In the genomic region with DNA sequence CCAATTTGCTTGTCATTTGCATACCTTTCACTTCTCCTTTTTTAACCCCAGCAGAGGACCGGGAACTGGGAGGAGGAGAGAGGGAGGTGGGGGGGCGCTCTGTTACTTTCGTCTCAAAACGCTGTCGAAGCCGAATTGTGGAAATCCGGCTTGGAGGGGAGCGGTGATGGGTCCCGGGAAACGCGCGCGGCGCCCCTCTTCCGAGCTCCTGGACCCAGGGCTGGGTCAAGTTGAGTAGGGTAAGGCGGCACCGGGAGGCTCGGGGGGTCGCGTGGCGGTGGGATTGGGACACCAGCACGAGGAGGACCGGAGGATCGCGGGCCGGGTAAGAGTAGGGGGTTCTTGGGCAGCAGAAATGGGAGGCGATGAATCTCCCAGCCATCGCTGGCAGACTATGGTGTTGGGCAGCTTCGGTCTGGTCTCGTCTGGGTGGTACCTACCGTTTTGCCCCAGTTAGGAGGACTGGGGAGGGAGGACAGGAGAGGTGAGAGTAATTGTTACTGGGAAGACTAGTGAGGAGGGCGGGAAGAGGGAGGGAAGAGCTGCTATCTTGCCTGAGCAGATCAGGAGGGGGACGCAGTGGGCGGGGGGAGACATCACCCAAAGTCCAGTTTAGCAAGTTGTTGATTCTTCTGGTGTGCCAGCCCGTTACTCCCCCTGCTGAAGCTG, we compare ENCODE assay signal across 8 cellular contexts. TPM values are rescaled to one million over a fixed set of nuclear protein-coding genes. Genes with fewer than 3 reads are reported as not detected.
DNase-seq lines count a peak whose midpoint lies in the region; ATAC-seq, FAIRE-seq and TF ChIP-seq lines count a peak whose summit lies in the region.

No MANE protein-coding gene starts in this region.

- DNase-seq in GM12865 (ENCODE audit: low read depth) (peak; percentile 24), NCI-H1105 (lab: John Stamatoyannopoulos, UW) (peak; percentile 53), bronchial epithelial cell (ENCODE audit: low read depth) (no peak), 8988T (no peak)

- H3K36me3 ChIP-seq in bronchial epithelial cell (ENCODE audit: control insufficient read depth, insufficient read depth, low read length) (no peaks in the 10 kb centered on the region), liver (ENCODE audit: control insufficient read depth in 4 of 4, insufficient read depth in 3 of 4, low read depth in 1 of 4, low read length in 3 of 4) (peaks cover 0 to 3% (median 0%) of the 10 kb centered on the region in 4 donors), thymus (ENCODE audit: control insufficient read depth, insufficient read depth) (no peaks in the 10 kb centered on the region)

- H3K27me3 ChIP-seq in bronchial epithelial cell (ENCODE audit: control insufficient read depth, insufficient read depth, low read length) (peaks cover 35% of the 10 kb centered on the region), liver (ENCODE audit: control insufficient read depth in 4 of 4, insufficient read depth in 4 of 4, low read length in 3 of 4) (no peaks in the 10 kb centered on the region), thymus (ENCODE audit: control insufficient read depth, insufficient read depth) (peaks cover 59% of the 10 kb centered on the region)

- 2% methylated on average over 35 of the region's 35 CpGs for WGBS in liver
- WGBS in thymus, result 5% methylated on average over 35 of the region's 35 CpGs

- TF ChIP-seq CTCF in GM12865 (IDR thresholded peaks at IDR 0.05; ENCODE audit: insufficient read depth, low read depth, low read length, missing control alignments), result no peak
- TF ChIP-seq CTCF in bronchial epithelial cell (IDR thresholded peaks at IDR 0.05; ENCODE audit: insufficient read depth, low read length, severe bottlenecking), result no peak
- TF ChIP-seq CTCF in liver (IDR thresholded peaks at IDR 0.05; ENCODE audit: low read depth, low read length, missing input control), result no peak

- no peaks in the 10 kb centered on the region for H3K9me3 ChIP-seq in liver (ENCODE audit: control insufficient read depth in 4 of 4, low read length in 3 of 4)
- peaks cover 2% of the 10 kb centered on the region for H3K9me3 ChIP-seq in thymus (ENCODE audit: control insufficient read depth)

- FAIRE-seq in bronchial epithelial cell (lab: Jason Lieb, UNC), result no peak

- H3K4me1 ChIP-seq in liver (ENCODE audit: control insufficient read depth in 4 of 4, insufficient read depth in 4 of 4, low read length in 3 of 4) (peaks cover 0 to 36% (median 9%) of the 10 kb centered on the region in 4 donors), thymus (ENCODE audit: control insufficient read depth, insufficient read depth, low read length) (no peaks in the 10 kb centered on the region)

- peak overlapping the region; percentile 93 to 97 for H3K27ac ChIP-seq in liver (ENCODE audit: low read depth in 1 of 2, low read length in 2 of 2)
- H3K27ac ChIP-seq in thymus (ENCODE audit: low read depth), result no peak overlapping the region

- peak in 1 of 2 donors; percentile 14 for TF ChIP-seq RAD21 in liver (IDR thresholded peaks at IDR 0.05)

- H3K9ac ChIP-seq in liver (ENCODE audit: low read depth in 1 of 2, low read length in 2 of 2), result peak overlapping the region; percentile 91 to 99

- H3K4me3 ChIP-seq in GM12865 (ENCODE audit: low read depth, low read length) (peak overlapping the region; percentile 48), bronchial epithelial cell (ENCODE audit: low read depth, low read length) (peak overlapping the region; percentile 50), liver (ENCODE audit: low read depth in 1 of 3, low read length in 3 of 3) (peak overlapping the region; percentile 70 to 87 (median 82)), thymus (ENCODE audit: low read length) (peak overlapping the region; percentile 4)

- no peak for ATAC-seq in GM18867 (IDR thresholded peaks at IDR 0.05; ENCODE audit: unreplicated experiment)
- no peak for ATAC-seq in GM18909 (IDR thresholded peaks at IDR 0.05; ENCODE audit: poor library complexity, unreplicated experiment)

TF ChIP-seq in liver, 16 proteins besides CTCF, POLR2A, EP300 and RAD21:
- peak; percentile 42 for TF ChIP-seq SP1 (IDR thresholded peaks at IDR 0.05)
- TF ChIP-seq NR2F2 (IDR thresholded peaks at IDR 0.05), result no peak
- TF ChIP-seq JUND (IDR thresholded peaks at IDR 0.05), result no peak
- TF ChIP-seq, protein P1, sequence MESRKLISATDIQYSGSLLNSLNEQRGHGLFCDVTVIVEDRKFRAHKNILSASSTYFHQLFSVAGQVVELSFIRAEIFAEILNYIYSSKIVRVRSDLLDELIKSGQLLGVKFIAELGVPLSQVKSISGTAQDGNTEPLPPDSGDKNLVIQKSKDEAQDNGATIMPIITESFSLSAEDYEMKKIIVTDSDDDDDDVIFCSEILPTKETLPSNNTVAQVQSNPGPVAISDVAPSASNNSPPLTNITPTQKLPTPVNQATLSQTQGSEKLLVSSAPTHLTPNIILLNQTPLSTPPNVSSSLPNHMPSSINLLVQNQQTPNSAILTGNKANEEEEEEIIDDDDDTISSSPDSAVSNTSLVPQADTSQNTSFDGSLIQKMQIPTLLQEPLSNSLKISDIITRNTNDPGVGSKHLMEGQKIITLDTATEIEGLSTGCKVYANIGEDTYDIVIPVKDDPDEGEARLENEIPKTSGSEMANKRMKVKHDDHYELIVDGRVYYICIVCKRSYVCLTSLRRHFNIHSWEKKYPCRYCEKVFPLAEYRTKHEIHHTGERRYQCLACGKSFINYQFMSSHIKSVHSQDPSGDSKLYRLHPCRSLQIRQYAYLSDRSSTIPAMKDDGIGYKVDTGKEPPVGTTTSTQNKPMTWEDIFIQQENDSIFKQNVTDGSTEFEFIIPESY (IDR thresholded peaks at IDR 0.05), result no peak
- peak; percentile 88 for TF ChIP-seq TAF1 (conservative IDR thresholded peaks at IDR 0.05)
- TF ChIP-seq HNF4G (IDR thresholded peaks at IDR 0.05), result peak; percentile 70
- peak; percentile 62 to 76 for TF ChIP-seq HNF4A (conservative IDR thresholded peaks at IDR 0.05)
- TF ChIP-seq, protein P2, sequence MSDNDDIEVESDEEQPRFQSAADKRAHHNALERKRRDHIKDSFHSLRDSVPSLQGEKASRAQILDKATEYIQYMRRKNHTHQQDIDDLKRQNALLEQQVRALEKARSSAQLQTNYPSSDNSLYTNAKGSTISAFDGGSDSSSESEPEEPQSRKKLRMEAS (IDR thresholded peaks at IDR 0.05), result no peak
- TF ChIP-seq FOXA1 (IDR thresholded peaks at IDR 0.05), result no peak
- TF ChIP-seq, protein P3, sequence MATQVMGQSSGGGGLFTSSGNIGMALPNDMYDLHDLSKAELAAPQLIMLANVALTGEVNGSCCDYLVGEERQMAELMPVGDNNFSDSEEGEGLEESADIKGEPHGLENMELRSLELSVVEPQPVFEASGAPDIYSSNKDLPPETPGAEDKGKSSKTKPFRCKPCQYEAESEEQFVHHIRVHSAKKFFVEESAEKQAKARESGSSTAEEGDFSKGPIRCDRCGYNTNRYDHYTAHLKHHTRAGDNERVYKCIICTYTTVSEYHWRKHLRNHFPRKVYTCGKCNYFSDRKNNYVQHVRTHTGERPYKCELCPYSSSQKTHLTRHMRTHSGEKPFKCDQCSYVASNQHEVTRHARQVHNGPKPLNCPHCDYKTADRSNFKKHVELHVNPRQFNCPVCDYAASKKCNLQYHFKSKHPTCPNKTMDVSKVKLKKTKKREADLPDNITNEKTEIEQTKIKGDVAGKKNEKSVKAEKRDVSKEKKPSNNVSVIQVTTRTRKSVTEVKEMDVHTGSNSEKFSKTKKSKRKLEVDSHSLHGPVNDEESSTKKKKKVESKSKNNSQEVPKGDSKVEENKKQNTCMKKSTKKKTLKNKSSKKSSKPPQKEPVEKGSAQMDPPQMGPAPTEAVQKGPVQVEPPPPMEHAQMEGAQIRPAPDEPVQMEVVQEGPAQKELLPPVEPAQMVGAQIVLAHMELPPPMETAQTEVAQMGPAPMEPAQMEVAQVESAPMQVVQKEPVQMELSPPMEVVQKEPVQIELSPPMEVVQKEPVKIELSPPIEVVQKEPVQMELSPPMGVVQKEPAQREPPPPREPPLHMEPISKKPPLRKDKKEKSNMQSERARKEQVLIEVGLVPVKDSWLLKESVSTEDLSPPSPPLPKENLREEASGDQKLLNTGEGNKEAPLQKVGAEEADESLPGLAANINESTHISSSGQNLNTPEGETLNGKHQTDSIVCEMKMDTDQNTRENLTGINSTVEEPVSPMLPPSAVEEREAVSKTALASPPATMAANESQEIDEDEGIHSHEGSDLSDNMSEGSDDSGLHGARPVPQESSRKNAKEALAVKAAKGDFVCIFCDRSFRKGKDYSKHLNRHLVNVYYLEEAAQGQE (IDR thresholded peaks at IDR 0.05), result peak; percentile 70
- TF ChIP-seq RXRA (IDR thresholded peaks at IDR 0.05), result peak in 1 of 2 donors; percentile 37
- TF ChIP-seq GABPA (IDR thresholded peaks at IDR 0.05 in 1 of 2, conservative IDR thresholded peaks at IDR 0.05 in 1 of 2), result no peak
- TF ChIP-seq, protein P4, sequence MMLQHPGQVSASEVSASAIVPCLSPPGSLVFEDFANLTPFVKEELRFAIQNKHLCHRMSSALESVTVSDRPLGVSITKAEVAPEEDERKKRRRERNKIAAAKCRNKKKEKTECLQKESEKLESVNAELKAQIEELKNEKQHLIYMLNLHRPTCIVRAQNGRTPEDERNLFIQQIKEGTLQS (IDR thresholded peaks at IDR 0.05), result no peak
- no peak for TF ChIP-seq EGR1 (IDR thresholded peaks at IDR 0.05; ENCODE audit: low read depth in 2 of 2)
- no peak for TF ChIP-seq FOXA2 (IDR thresholded peaks at IDR 0.05)

RNA-seq across cellular contexts. Expression of a gene that starts 1.4 kb away (rescaled TPM):
- total RNA-seq in bronchial epithelial cell, result under 0.01 TPM in 2 replicates
- 100 to 1,000 TPM in 1 of 2 donors, 10 to 100 TPM in 1; 23.2 to 101 TPM for total RNA-seq in liver
- polyA plus RNA-seq in liver, result 10 to 100 TPM; 18.3 to 39.4 TPM
- polyA plus RNA-seq in thymus, result 0.27 TPM

Comparison
In these comparisons a context has a peak if more than half of its experiments do, and no peak if none do; other contexts are left out.
1. DNase-seq: peak in GM12865 (single experiment) and NCI-H1105 (single experiment); none in bronchial epithelial cell (single experiment) and 8988T (single experiment).
2. H3K4me3 ChIP-seq: peak in every context shown above with its lines; median percentile 82 in liver; 50 in bronchial epithelial cell; 48 in GM12865; 4 in thymus.
3. RNA of a gene that starts 1.4 kb away (total RNA-seq): 23.2 to 101 TPM in liver; under 0.01 TPM in bronchial epithelial cell; every median in the first group is over 10 times any median in the second.